In genomic region chr1:70355111-70355407, GRCh38 we compare ENCODE assay signal across 8 cellular contexts. TPM values are rescaled to one million over a fixed set of nuclear protein-coding genes. Genes with fewer than 3 reads are reported as not detected.
DNase-seq lines count a peak whose midpoint lies in the region; ATAC-seq and TF ChIP-seq lines count a peak whose summit lies in the region.

No MANE protein-coding gene starts in this region.

- H3K36me3 ChIP-seq in GM23338 (ENCODE audit: insufficient read depth) = no peaks in the 10 kb centered on the region

- peaks cover 17% of the 10 kb centered on the region for H3K4me1 Mint-ChIP-seq in GM23338

- H3K4me3 ChIP-seq in GM23338 (peak overlapping the region; percentile 74), WI38 (ENCODE audit: low read depth, low read length) (peak overlapping the region; percentile 90), skeletal muscle cell (ENCODE audit: low read depth, low read length) (peak overlapping the region; percentile 81)

- H3K9me2 ChIP-seq in GM23338 (ENCODE audit: insufficient read depth) = no peaks in the 10 kb centered on the region

- peaks cover 2% of the 10 kb centered on the region; the same call in 1 of the 3 replicates for H3K36me3 Mint-ChIP-seq in GM23338 (ENCODE audit: low read depth)

- H3K4me3 Mint-ChIP-seq in GM23338 = peak overlapping the region; percentile 86

- peaks cover 49% of the 10 kb centered on the region for H3K79me2 ChIP-seq in GM23338 (replicated peaks; ENCODE audit: insufficient read depth)

- peak overlapping the region; percentile 84 for H2AFZ ChIP-seq in GM23338

- H3K27me3 ChIP-seq in GM23338 (ENCODE audit: insufficient read depth) (no peaks in the 10 kb centered on the region), foreskin keratinocyte (no peaks in the 10 kb centered on the region)

- peaks cover 10% of the 10 kb centered on the region for H3K27me3 Mint-ChIP-seq in GM23338 (ENCODE audit: insufficient read depth, low read depth, poor library complexity)

- TF ChIP-seq CTCF in GM23338 (conservative IDR thresholded peaks at IDR 0.05; ENCODE audit: low read depth in 2 of 2) = no peak
- TF ChIP-seq CTCF in WI38 (IDR thresholded peaks at IDR 0.05; ENCODE audit: low read depth, low read length) = no peak
- no peak for TF ChIP-seq CTCF in foreskin keratinocyte (conservative IDR thresholded peaks at IDR 0.05)

- ATAC-seq in GM23338 (no peak), foreskin keratinocyte (no peak)

- H3K27ac ChIP-seq in GM23338 (ENCODE audit: low read depth) (peak overlapping the region; percentile 99), foreskin keratinocyte (peak overlapping the region; percentile 87)

- peak overlapping the region; percentile 93 for H3K4me2 ChIP-seq in GM23338

- DNase-seq in GM23338 (ENCODE audit: low spot score) (no peak), foreskin keratinocyte (no peak), skeletal muscle cell (ENCODE audit: low read depth) (no peak), NCI-H69 (lab: John Stamatoyannopoulos, UW) (no peak), AG08395 (ENCODE audit: low spot score) (no peak), DMS 273 (lab: John Stamatoyannopoulos, UW; ENCODE audit: unreplicated experiment) (no peak), A172 (ENCODE audit: low spot score) (no peak)

- H4K20me1 ChIP-seq in GM23338 (replicated peaks; ENCODE audit: insufficient read depth) = peaks cover 17% of the 10 kb centered on the region; the same call in 1 of the 2 replicates

- H3K27ac Mint-ChIP-seq in GM23338 = peak overlapping the region; percentile 99

- H3F3A ChIP-seq in GM23338 (replicated peaks; ENCODE audit: low read depth) = no peaks in the 10 kb centered on the region; the same call in 1 of the 2 replicates

- H3K4me1 ChIP-seq in GM23338 (ENCODE audit: insufficient read depth) (peaks cover 15% of the 10 kb centered on the region), foreskin keratinocyte (peaks cover 13% of the 10 kb centered on the region)

- no peaks in the 10 kb centered on the region; the same call in 2 of the 3 replicates for H3K9me3 Mint-ChIP-seq in GM23338

TF ChIP-seq in GM23338, 12 proteins besides CTCF, POLR2A, EP300 and RAD21:
- no peak for TF ChIP-seq EZH2 (IDR thresholded peaks at IDR 0.05; ENCODE audit: low read depth, unreplicated experiment)
- TF ChIP-seq JUNB (IDR thresholded peaks at IDR 0.05; ENCODE audit: unreplicated experiment) = no peak
- no peak for TF ChIP-seq EZH2phosphoT487 (IDR thresholded peaks at IDR 0.05; ENCODE audit: unreplicated experiment)
- no peak for TF ChIP-seq ZNF462 (CRISPR knock-in tag; IDR thresholded peaks at IDR 0.05)
- no peak for TF ChIP-seq ZNF114 (CRISPR knock-in tag; IDR thresholded peaks at IDR 0.05)
- no peak for TF ChIP-seq ETS1 (IDR thresholded peaks at IDR 0.05)
- TF ChIP-seq POLR2AphosphoS5 (IDR thresholded peaks at IDR 0.05; ENCODE audit: low read depth) = no peak
- no peak for TF ChIP-seq ZNF331 (CRISPR knock-in tag; IDR thresholded peaks at IDR 0.05; ENCODE audit: low read depth)
- TF ChIP-seq NANOG (IDR thresholded peaks at IDR 0.05; ENCODE audit: borderline replicate concordance) = no peak
- TF ChIP-seq CREB1 (CRISPR knock-in tag; IDR thresholded peaks at IDR 0.05; ENCODE audit: low read depth) = no peak
- TF ChIP-seq STAT1 (IDR thresholded peaks at IDR 0.05; ENCODE audit: unreplicated experiment) = no peak

RNA-seq across cellular contexts. Expression of gene ANKRD13C, which starts 0.5 kb away (rescaled TPM):
- total RNA-seq in GM23338 (2014; rRNA removed; shearing (Covaris generic)) = 22.6 and 32.5 TPM in 2 replicates
- polyA plus RNA-seq in GM23338 (2016; fragmentation: Nextera tagmentation; extraction: Ambion mirVana) = 10.4 and 12.3 TPM in 2 replicates
- total RNA-seq in foreskin keratinocyte = 15.4 and 16.8 TPM in 2 replicates
- 4.1 and 4.7 TPM in 2 replicates for polyA plus RNA-seq in foreskin keratinocyte
- 25.8 and 27.6 TPM in 2 replicates for total RNA-seq in A172 (2014; rRNA removed; shearing (Covaris generic))

RNA-seq across cellular contexts. Expression of gene CTH, which starts 56.0 kb away (rescaled TPM):
- total RNA-seq in GM23338 (2014; rRNA removed; shearing (Covaris generic)) = 34.3 and 35.9 TPM in 2 replicates
- polyA plus RNA-seq in GM23338 (2016; fragmentation: Nextera tagmentation; extraction: Ambion mirVana) (25.3 and 31.0 TPM in 2 replicates), foreskin keratinocyte (3.7 and 4.4 TPM in 2 replicates)
- total RNA-seq in foreskin keratinocyte = 4.7 and 6.0 TPM in 2 replicates
- 0.31 and 1.8 TPM in 2 replicates for total RNA-seq in A172 (2014; rRNA removed; shearing (Covaris generic))
